In genomic region chr2:72236445-72237067, GRCh38 we compare ENCODE assay signal across 12 cellular contexts.
DNase-seq lines count a peak whose midpoint lies in the region; ATAC-seq and TF ChIP-seq lines count a peak whose summit lies in the region.
"Had no signal": no experiment of that assay in that cellular context is flagged by ENCODE, and none has a peak within 500 bp of the region (broad histone marks: within the 10 kb centered on the region; RNA-seq: fewer than 3 reads in every experiment).

No MANE protein-coding gene starts in this region.

- no peak overlapping the region for H3K4me3 ChIP-seq in AG09309 (ENCODE audit: control insufficient read depth, low read depth, low read length)

- CTCF ChIA-PET in activated CD8-positive, alpha-beta T cell treated with anti-CD3 and anti-CD28 coated beads for 36 hours (lab: Charles Lee): no interaction called here

- no peak overlapping the region for H3K27ac Mint-ChIP-seq in activated CD8-positive, alpha-beta T cell treated with anti-CD3 and anti-CD28 coated beads for 36 hours
- H3K27ac Mint-ChIP-seq: activated naive CD4-positive, alpha-beta T cell treated with anti-CD3 and anti-CD28 coated beads for 36 hours; memory B cell; stimulated activated memory B cell treated with anti-CD40 and anti-IgM and Interleukin-4, amounts not matched to agents 10 μg/mL and 1 μg/mL and 100 μg/mL, for 72 hours had no signal

- peaks cover 5% of the 10 kb centered on the region for H3K4me1 Mint-ChIP-seq in activated CD8-positive, alpha-beta T cell treated with anti-CD3 and anti-CD28 coated beads for 36 hours (ENCODE audit: low read depth)

- H3K36me3 Mint-ChIP-seq in activated CD8-positive, alpha-beta T cell treated with anti-CD3 and anti-CD28 coated beads for 36 hours (ENCODE audit: low read depth): no peaks in the 10 kb centered on the region

- H3K4me3 Mint-ChIP-seq in activated CD8-positive, alpha-beta T cell treated with anti-CD3 and anti-CD28 coated beads for 36 hours: no peak overlapping the region
- H3K4me3 Mint-ChIP-seq: activated naive CD4-positive, alpha-beta T cell treated with anti-CD3 and anti-CD28 coated beads for 36 hours; memory B cell; stimulated activated memory B cell treated with anti-CD40 and anti-IgM and Interleukin-4, amounts not matched to agents 10 μg/mL and 1 μg/mL and 100 μg/mL, for 72 hours had no signal

- peaks cover 2% of the 10 kb centered on the region for H3K9me3 Mint-ChIP-seq in activated CD8-positive, alpha-beta T cell treated with anti-CD3 and anti-CD28 coated beads for 36 hours
- H3K9me3 Mint-ChIP-seq: activated naive CD4-positive, alpha-beta T cell treated with anti-CD3 and anti-CD28 coated beads for 36 hours; memory B cell; stimulated activated memory B cell treated with anti-CD40 and anti-IgM and Interleukin-4, amounts not matched to agents 10 μg/mL and 1 μg/mL and 100 μg/mL, for 72 hours had no signal

- intact Hi-C loops in activated CD8-positive, alpha-beta T cell treated with anti-CD3 and anti-CD28 coated beads for 36 hours (cut with micrococcal nuclease): no loop called here

- no peak for TF ChIP-seq CTCF in AG09309 (IDR thresholded peaks at IDR 0.05; ENCODE audit: control insufficient read depth, insufficient read depth, low read depth, low read length, missing control alignments)
- TF ChIP-seq CTCF in activated CD8-positive, alpha-beta T cell treated with anti-CD3 and anti-CD28 coated beads for 36 hours (IDR thresholded peaks at IDR 0.05): no peak

- no peaks in the 10 kb centered on the region for H3K27me3 Mint-ChIP-seq in activated CD8-positive, alpha-beta T cell treated with anti-CD3 and anti-CD28 coated beads for 36 hours
- H3K27me3 Mint-ChIP-seq: memory B cell; stimulated activated memory B cell treated with anti-CD40 and anti-IgM and Interleukin-4, amounts not matched to agents 10 μg/mL and 1 μg/mL and 100 μg/mL, for 72 hours had no signal

- DNase-seq in AG09309 (ENCODE audit: low read depth) (peak; percentile 74), LoVo (ENCODE audit: low spot score) (peak; percentile 9), dedifferentiated amniotic fluid mesenchymal stem cell (ENCODE audit: extremely low spot score) (peak; percentile 83), medulla oblongata (ENCODE audit: extremely low spot score) (peak; percentile 44), COLO668 (lab: John Stamatoyannopoulos, UW; ENCODE audit: unreplicated experiment) (no peak)
- DNase-seq in activated CD8-positive, alpha-beta T cell treated with anti-CD3 and anti-CD28 coated beads for 36 hours: no peak
- DNase-seq: activated naive CD4-positive, alpha-beta T cell treated with anti-CD3 and anti-CD28 coated beads for 36 hours had no signal

- POLR2A ChIA-PET in activated CD8-positive, alpha-beta T cell treated with anti-CD3 and anti-CD28 coated beads for 36 hours (lab: Charles Lee): no interaction called here

- ATAC-seq in HG03097 (IDR thresholded peaks at IDR 0.05; ENCODE audit: low FRiP score, unreplicated experiment): no peak
- ATAC-seq in activated CD8-positive, alpha-beta T cell treated with anti-CD3 and anti-CD28 coated beads for 36 hours: no peak
- ATAC-seq in HG03442 (IDR thresholded peaks at IDR 0.05; ENCODE audit: unreplicated experiment): no peak
- ATAC-seq: HepG2; stimulated activated memory B cell treated with anti-CD40 and anti-IgM and Interleukin-4, amounts not matched to agents 10 μg/mL and 1 μg/mL and 100 μg/mL, for 72 hours had no signal

Comparison
In these comparisons a context has a peak if more than half of its experiments do, and no peak if none do; other contexts are left out.
1. DNase-seq: peak in AG09309 (single experiment), LoVo (single experiment), dedifferentiated amniotic fluid mesenchymal stem cell (single experiment) and medulla oblongata (single experiment); none in activated CD8-positive, alpha-beta T cell treated with anti-CD3 and anti-CD28 coated beads for 36 hours (single experiment) and COLO668 (single experiment).